19 cellular contexts compared by ENCODE assay signal in the genomic region with DNA sequence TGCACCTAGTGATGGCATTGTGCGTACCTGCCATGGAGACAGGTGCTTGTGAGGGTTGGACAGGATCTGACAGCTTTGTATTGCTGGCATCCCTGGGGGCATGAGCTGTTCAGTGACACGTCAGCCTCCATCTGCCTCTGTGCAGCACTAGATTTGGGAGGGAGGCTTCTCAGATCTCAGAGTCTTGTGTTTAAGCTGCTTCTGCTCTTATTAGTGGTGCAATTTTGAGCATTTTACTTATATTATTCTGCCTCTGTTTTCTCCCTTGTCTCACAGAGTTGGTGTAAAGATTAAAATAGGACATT. TPM values are rescaled to one million over a fixed set of nuclear protein-coding genes. Genes with fewer than 3 reads are reported as not detected.
DNase-seq lines count a peak whose midpoint lies in the region; ATAC-seq and TF ChIP-seq lines count a peak whose summit lies in the region.
"Had no signal": no experiment of that assay in that cellular context is flagged by ENCODE, and none has a peak within 500 bp of the region (broad histone marks: within the 10 kb centered on the region; RNA-seq: fewer than 3 reads in every experiment).

No MANE protein-coding gene starts in this region.

- POLR2A ChIA-PET in SK-N-SH (lab: Yijun Ruan, JAX): no interaction called here

- no peak overlapping the region for H2AFZ ChIP-seq in SK-N-SH (ENCODE audit: low read depth)
- H2AFZ ChIP-seq: GM23338 had no signal

- 70% methylated on average over 1 of the region's 2 CpGs for WGBS in SK-N-SH (ENCODE audit: low lambda C conversion rate)

- H3K79me2 ChIP-seq in SK-N-SH (ENCODE audit: insufficient read depth): peaks cover 98% of the 10 kb centered on the region

- H3K9ac ChIP-seq in SK-N-SH (no peak overlapping the region), skeletal muscle satellite cell (ENCODE audit: low read depth, low read length) (no peak overlapping the region)

- no peak for DNase-seq in SK-N-SH
- DNase-seq in NCI-H345 treated with DMSO at 0.1 percent for 48 hours (lab: John Stamatoyannopoulos, UW; ENCODE audit: unreplicated experiment): peak; percentile 43
- DNase-seq in epithelial cell of esophagus (ENCODE audit: low read depth): peak; percentile 70
- DNase-seq in EL: no peak
- no peak for DNase-seq in medulla oblongata (ENCODE audit: extremely low spot score)
- DNase-seq in stimulated activated CD4-positive, alpha-beta T cell treated with anti-CD3 and anti-CD28 coated beads, Interleukin-2, amount 100 ng/mL, for 48 hours: no peak
- DNase-seq: activated CD4-positive, alpha-beta T cell treated with anti-CD3 and anti-CD28 coated beads for 4 hours; brain microvascular endothelial cell; naive thymus-derived CD8-positive, alpha-beta T cell; NCI-H524 treated with DMSO at 0.1 percent for 48 hours; pancreas; stimulated activated naive CD4-positive, alpha-beta T cell; SW 1271; tibial artery had no signal

- no peak for TF ChIP-seq EP300 in SK-N-SH (IDR thresholded peaks at IDR 0.05; ENCODE audit: borderline replicate concordance in 1 of 2, low read depth in 1 of 2, low read length in 1 of 2)

- H3K27ac ChIP-seq in SK-N-SH (ENCODE audit: low read depth in 2 of 2, low read length in 1 of 2): no peak overlapping the region
- H3K27ac ChIP-seq: brain microvascular endothelial cell, epithelial cell of prostate, gastroesophageal sphincter, pancreas had no signal

- H3K36me3 ChIP-seq in SK-N-SH (replicated peaks in 1 of 2; ENCODE audit: control insufficient read depth in 1 of 2, insufficient read depth in 2 of 2, low read length in 1 of 2) (peaks cover 0 to 3% of the 10 kb centered on the region in 2 experiments), skeletal muscle satellite cell (ENCODE audit: insufficient read depth, low read length) (peaks cover 66% of the 10 kb centered on the region)
- H3K36me3 ChIP-seq: gastroesophageal sphincter, pancreas, tibial artery had no signal

- CTCF ChIA-PET in SK-N-SH (lab: Yijun Ruan, JAX): interaction anchor here (0.8 to 2.7 kb wide), 3 partner anchors 8 to 56 kb away, joined by 4 to 11 read pairs (median 9); no protein-coding TSS in a partner anchor

- TF ChIP-seq CTCF in SK-N-SH (IDR thresholded peaks at IDR 0.05) (no peak), epithelial cell of esophagus (IDR thresholded peaks at IDR 0.05; ENCODE audit: insufficient read depth, low read depth, low read length, missing control alignments) (no peak)

- TF ChIP-seq RAD21 in SK-N-SH (IDR thresholded peaks at IDR 0.05; ENCODE audit: low read length): no peak

- H3K4me1 ChIP-seq in SK-N-SH (ENCODE audit: control insufficient read depth in 1 of 2, insufficient read depth in 2 of 2, low read depth in 1 of 2, low read length in 1 of 2): peaks cover 0 to 42% of the 10 kb centered on the region in 2 experiments; a peak in 2 of 4 replicates
- peaks cover 60% of the 10 kb centered on the region for H3K4me1 ChIP-seq in skeletal muscle satellite cell (ENCODE audit: control insufficient read depth, insufficient read depth, low read length)

- H4K20me1 ChIP-seq in SK-N-SH (ENCODE audit: insufficient read depth): no peaks in the 10 kb centered on the region

- H3F3A ChIP-seq in SK-N-SH (replicated peaks; ENCODE audit: insufficient read depth): no peaks in the 10 kb centered on the region

- H3K27me3 ChIP-seq in SK-N-SH (ENCODE audit: insufficient read depth) (no peaks in the 10 kb centered on the region), skeletal muscle satellite cell (ENCODE audit: control insufficient read depth, insufficient read depth, low read length) (no peaks in the 10 kb centered on the region)
- H3K27me3 ChIP-seq: brain microvascular endothelial cell, tibial artery had no signal

- H3K4me2 ChIP-seq in SK-N-SH (0 out of 2 replicates have a peak overlapping the region, but pooled peaks have one; percentile 10), skeletal muscle satellite cell (ENCODE audit: low read length) (peak overlapping the region; percentile 31)
- H3K4me2 ChIP-seq: GM23338 had no signal

- H3K9me2 ChIP-seq in SK-N-SH: no peaks in the 10 kb centered on the region

- H3K9me3 ChIP-seq in SK-N-SH: no peaks in the 10 kb centered on the region
- no peaks in the 10 kb centered on the region for H3K9me3 ChIP-seq in skeletal muscle satellite cell (replicated peaks; ENCODE audit: low read length)
- H3K9me3 ChIP-seq: gastroesophageal sphincter, pancreas, tibial artery had no signal

- ATAC-seq in SK-N-SH treated with all-trans-retinoic acid at 6 μM for 48 hours: no peak
- ATAC-seq: gastroesophageal sphincter; GM23338; naive thymus-derived CD8-positive, alpha-beta T cell; pancreas had no signal

- H3K4me3 ChIP-seq in SK-N-SH (ENCODE audit: low read depth in 2 of 2, low read length in 1 of 2) (no peak overlapping the region), epithelial cell of esophagus (ENCODE audit: low read length) (no peak overlapping the region), skeletal muscle satellite cell (ENCODE audit: low read length) (no peak overlapping the region)
- H3K4me3 ChIP-seq: gastroesophageal sphincter, GM23338, pancreas, tibial artery had no signal

TF ChIP-seq in SK-N-SH, 30 proteins besides CTCF, POLR2A, EP300 and RAD21 (continues in another document):
- TF ChIP-seq SIN3A (IDR thresholded peaks at IDR 0.05; ENCODE audit: borderline replicate concordance, low read depth, low read length) (no peak), PBX3 (IDR thresholded peaks at IDR 0.05) (no peak), NRF1 (IDR thresholded peaks at IDR 0.05; ENCODE audit: low read depth, low read length) (no peak), TCF12 (IDR thresholded peaks at IDR 0.05) (no peak), IRF3 (IDR thresholded peaks at IDR 0.05; ENCODE audit: low read depth, low read length) (no peak), TAF1 (IDR thresholded peaks at IDR 0.05; ENCODE audit: borderline replicate concordance, low read depth, low read length) (no peak)

TF ChIP-seq in SK-N-SH treated with all-trans-retinoic acid at 6 μM for 48 hours, 23 proteins besides CTCF, POLR2A, EP300 and RAD21:
- TF ChIP-seq TOX (CRISPR knock-in tag; IDR thresholded peaks at IDR 0.05; ENCODE audit: borderline replicate concordance) (no peak), ESRRG (CRISPR knock-in tag; IDR thresholded peaks at IDR 0.05) (no peak), RARB (CRISPR knock-in tag; IDR thresholded peaks at IDR 0.05) (no peak), ARNTL (CRISPR knock-in tag; IDR thresholded peaks at IDR 0.05; ENCODE audit: borderline replicate concordance, low read depth) (no peak), TCF4 (CRISPR knock-in tag; IDR thresholded peaks at IDR 0.05; ENCODE audit: borderline replicate concordance) (no peak), ZNF70 (CRISPR knock-in tag; IDR thresholded peaks at IDR 0.05) (no peak), OSR1 (CRISPR knock-in tag; IDR thresholded peaks at IDR 0.05) (no peak), ZFP3 (CRISPR knock-in tag; IDR thresholded peaks at IDR 0.05) (no peak), PPARA (CRISPR knock-in tag; IDR thresholded peaks at IDR 0.05; ENCODE audit: borderline replicate concordance) (no peak), GLIS3 (CRISPR knock-in tag; IDR thresholded peaks at IDR 0.05) (no peak)
- TF ChIP-seq, protein P1, sequence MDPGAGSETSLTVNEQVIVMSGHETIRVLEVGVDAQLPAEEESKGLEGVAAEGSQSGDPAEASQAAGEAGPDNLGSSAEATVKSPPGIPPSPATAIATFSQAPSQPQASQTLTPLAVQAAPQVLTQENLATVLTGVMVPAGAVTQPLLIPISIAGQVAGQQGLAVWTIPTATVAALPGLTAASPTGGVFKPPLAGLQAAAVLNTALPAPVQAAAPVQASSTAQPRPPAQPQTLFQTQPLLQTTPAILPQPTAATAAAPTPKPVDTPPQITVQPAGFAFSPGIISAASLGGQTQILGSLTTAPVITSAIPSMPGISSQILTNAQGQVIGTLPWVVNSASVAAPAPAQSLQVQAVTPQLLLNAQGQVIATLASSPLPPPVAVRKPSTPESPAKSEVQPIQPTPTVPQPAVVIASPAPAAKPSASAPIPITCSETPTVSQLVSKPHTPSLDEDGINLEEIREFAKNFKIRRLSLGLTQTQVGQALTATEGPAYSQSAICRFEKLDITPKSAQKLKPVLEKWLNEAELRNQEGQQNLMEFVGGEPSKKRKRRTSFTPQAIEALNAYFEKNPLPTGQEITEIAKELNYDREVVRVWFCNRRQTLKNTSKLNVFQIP (CRISPR knock-in tag; IDR thresholded peaks at IDR 0.05; ENCODE audit: borderline replicate concordance, low read depth): no peak
- TF ChIP-seq, protein P2, sequence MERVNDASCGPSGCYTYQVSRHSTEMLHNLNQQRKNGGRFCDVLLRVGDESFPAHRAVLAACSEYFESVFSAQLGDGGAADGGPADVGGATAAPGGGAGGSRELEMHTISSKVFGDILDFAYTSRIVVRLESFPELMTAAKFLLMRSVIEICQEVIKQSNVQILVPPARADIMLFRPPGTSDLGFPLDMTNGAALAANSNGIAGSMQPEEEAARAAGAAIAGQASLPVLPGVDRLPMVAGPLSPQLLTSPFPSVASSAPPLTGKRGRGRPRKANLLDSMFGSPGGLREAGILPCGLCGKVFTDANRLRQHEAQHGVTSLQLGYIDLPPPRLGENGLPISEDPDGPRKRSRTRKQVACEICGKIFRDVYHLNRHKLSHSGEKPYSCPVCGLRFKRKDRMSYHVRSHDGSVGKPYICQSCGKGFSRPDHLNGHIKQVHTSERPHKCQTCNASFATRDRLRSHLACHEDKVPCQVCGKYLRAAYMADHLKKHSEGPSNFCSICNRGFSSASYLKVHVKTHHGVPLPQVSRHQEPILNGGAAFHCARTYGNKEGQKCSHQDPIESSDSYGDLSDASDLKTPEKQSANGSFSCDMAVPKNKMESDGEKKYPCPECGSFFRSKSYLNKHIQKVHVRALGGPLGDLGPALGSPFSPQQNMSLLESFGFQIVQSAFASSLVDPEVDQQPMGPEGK (CRISPR knock-in tag; IDR thresholded peaks at IDR 0.05; ENCODE audit: borderline replicate concordance): no peak

RNA-seq across cellular contexts. Expression of gene ARHGAP22, which starts 5.1 kb away (rescaled TPM):
- polyA plus RNA-seq in SK-N-SH (2012; rRNA removed): 12.4 and 13.8 TPM in 2 replicates
- 9.9 and 11.6 TPM in 2 replicates for polyA plus RNA-seq in SK-N-SH (2012; cell fraction: cytosol; rRNA removed)
- 35.6 and 42.2 TPM in 2 replicates for polyA plus RNA-seq in SK-N-SH (2012; cell fraction: nucleus; rRNA removed)
- total RNA-seq in skeletal muscle satellite cell (2012; rRNA removed): 106 and 152 TPM in 2 replicates
- polyA plus RNA-seq: naive thymus-derived CD8-positive, alpha-beta T cell had no signal

Comparison
In these comparisons a context has a peak if more than half of its experiments do, and no peak if none do; other contexts are left out.
1. DNase-seq: peak in NCI-H345 treated with DMSO at 0.1 percent for 48 hours (single experiment) and epithelial cell of esophagus (single experiment); none in SK-N-SH (single experiment), EL (single experiment), medulla oblongata (single experiment) and stimulated activated CD4-positive, alpha-beta T cell treated with anti-CD3 and anti-CD28 coated beads, Interleukin-2, amount 100 ng/mL, for 48 hours (0 of 2).